9 cellular contexts compared by ENCODE assay signal in genomic region chr5:23507278-23507685, GRCh38. TPM values are rescaled to one million over a fixed set of nuclear protein-coding genes. Genes with fewer than 3 reads are reported as not detected.
A peak's percentile ranks its signal among the peaks of the same experiment; 100 is the strongest.
DNase-seq lines count a peak whose midpoint lies in the region; ATAC-seq and TF ChIP-seq lines count a peak whose summit lies in the region.
"Had no signal": no experiment of that assay in that cellular context is flagged by ENCODE, and none has a peak within 500 bp of the region (broad histone marks: within the 10 kb centered on the region; RNA-seq: fewer than 3 reads in every experiment).

PRDM9 (plus strand) TSS chr5:23507609; CDS start chr5:23509034, 1,425 bp downstream.

- H3K27me3 ChIP-seq in uterus, result no peaks in the 10 kb centered on the region
- no peaks in the 10 kb centered on the region for H3K27me3 ChIP-seq in effector memory CD4-positive, alpha-beta T cell (replicated peaks; ENCODE audit: control insufficient read depth, insufficient read depth, low read length, poor library complexity, severe bottlenecking)
- no peaks in the 10 kb centered on the region for H3K27me3 ChIP-seq in esophagus squamous epithelium

- H3K4me3 ChIP-seq in uterus (no peak within 1 kb of the TSS), esophagus squamous epithelium (no peak within 1 kb of the TSS)
- H3K4me3 ChIP-seq in effector memory CD4-positive, alpha-beta T cell (ENCODE audit: insufficient read depth, low read depth, low read length, poor library complexity, severe bottlenecking), result no peak within 1 kb of the TSS

- WGBS in esophagus squamous epithelium, 2 donors, result 75 to 95% methylated on average over 16 of the region's 27 CpGs

- H3K27ac ChIP-seq in VCaP, result peak within 1 kb of the TSS; percentile 81
- no peak within 1 kb of the TSS for H3K27ac ChIP-seq in uterus
- no peak within 1 kb of the TSS for H3K27ac ChIP-seq in effector memory CD4-positive, alpha-beta T cell (ENCODE audit: insufficient read depth, low read length, poor library complexity, severe bottlenecking)
- no peak within 1 kb of the TSS for H3K27ac ChIP-seq in esophagus squamous epithelium

- DNase-seq in stimulated activated CD4-positive, alpha-beta T cell treated with anti-CD3 and anti-CD28 coated beads, Interleukin-12 subunit alpha, Interleukin-12 subunit beta, amount 100 ng/mL, for 4 hours, result peak; percentile 3
- DNase-seq in stimulated activated CD4-positive, alpha-beta T cell treated with anti-CD3 and anti-CD28 coated beads, Interleukin-4, amount 100 ng/mL, for 24 hours, result no peak
- peak; percentile 10 to 55 for DNase-seq in left colon
- peak; percentile 16 to 41 for DNase-seq in uterus
- DNase-seq in effector memory CD4-positive, alpha-beta T cell, result no peak
- no peak for DNase-seq in esophagus squamous epithelium (lab: John Stamatoyannopoulos, UW)
- DNase-seq: DND-41 had no signal

- no peaks in the 10 kb centered on the region for H3K36me3 ChIP-seq in uterus
- no peaks in the 10 kb centered on the region for H3K36me3 ChIP-seq in effector memory CD4-positive, alpha-beta T cell (ENCODE audit: control insufficient read depth, insufficient read depth, low read length)
- no peaks in the 10 kb centered on the region for H3K36me3 ChIP-seq in esophagus squamous epithelium

- no peak for TF ChIP-seq POLR2A in uterus (IDR thresholded peaks at IDR 0.05)
- TF ChIP-seq POLR2A in esophagus squamous epithelium (IDR thresholded peaks at IDR 0.05), result no peak

- ATAC-seq in left colon, result peak; percentile 35
- no peak for ATAC-seq in GM19328 (IDR thresholded peaks at IDR 0.05; ENCODE audit: unreplicated experiment)

- H3K9me3 ChIP-seq in uterus (no peaks in the 10 kb centered on the region), esophagus squamous epithelium (peaks cover 0 to 25% (median 8%) of the 10 kb centered on the region in 3 donors)
- H3K9me3 ChIP-seq in effector memory CD4-positive, alpha-beta T cell (ENCODE audit: control insufficient read depth, low read length), result no peaks in the 10 kb centered on the region

- H3K4me1 ChIP-seq in uterus, result no peaks in the 10 kb centered on the region
- H3K4me1 ChIP-seq in effector memory CD4-positive, alpha-beta T cell (ENCODE audit: control insufficient read depth, insufficient read depth, low read length, poor library complexity, severe bottlenecking), result no peaks in the 10 kb centered on the region
- no peaks in the 10 kb centered on the region for H3K4me1 ChIP-seq in esophagus squamous epithelium

- TF ChIP-seq CTCF in VCaP (conservative IDR thresholded peaks at IDR 0.05) (no peak), uterus (IDR thresholded peaks at IDR 0.05) (no peak), esophagus squamous epithelium (IDR thresholded peaks at IDR 0.05) (no peak)

- intact Hi-C loops in left colon (cut with DNase I, micrococcal nuclease), result no loop called here
- intact Hi-C loops in uterus (cut with DNase I; ENCODE audit: low total_unique reads), result no loop called here
- intact Hi-C loops in esophagus squamous epithelium (cut with DNase I), result no loop called here

RNA-seq across cellular contexts. Expression of gene PRDM9, which starts in this region (rescaled TPM):
- total RNA-seq in left colon (not detected), uterus (under 1 TPM in 1 of 4 donors, not detected in 3; 0.14 TPM), esophagus squamous epithelium (not detected)

Comparison
In these comparisons a context has a peak if more than half of its experiments do, and no peak if none do; other contexts are left out.
1. Peak in DNase-seq and ATAC-seq in left colon; RNA of the gene not detected or under 1 TPM.
2. Peak in DNase-seq in uterus; RNA of the gene not detected or under 1 TPM.